In the genomic region with DNA sequence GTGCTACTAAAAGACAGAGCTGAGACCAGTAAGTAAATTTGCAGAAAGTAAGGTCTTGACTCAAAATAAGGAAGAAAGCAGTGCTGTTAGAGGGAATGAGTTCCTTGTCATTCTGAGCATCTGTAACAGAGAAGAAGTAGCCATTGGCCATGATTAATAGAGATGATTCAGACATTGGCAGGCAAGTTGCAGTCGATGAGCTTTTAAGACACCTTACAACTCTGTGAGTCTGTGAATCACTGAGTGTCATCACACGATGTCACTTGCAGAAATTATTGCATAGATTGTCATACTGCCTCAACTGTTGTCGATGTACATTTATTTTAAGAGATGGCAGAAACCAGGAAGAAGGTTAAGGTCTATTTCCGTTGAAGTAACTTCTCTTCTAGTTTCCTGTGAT, we compare ENCODE assay signal across 22 cellular contexts.
"Had no signal": no experiment of that assay in that cellular context is flagged by ENCODE, and none has a peak within 500 bp of the region (broad histone marks: within the 10 kb centered on the region; RNA-seq: fewer than 3 reads in every experiment).

No MANE protein-coding gene starts in this region.

- H3K27me3 ChIP-seq: adrenal gland, ascending aorta, left lung, ovary, right lobe of liver, stomach had no signal

- DNase-seq: activated CD4-positive, alpha-beta memory T cell treated with anti-CD3 and anti-CD28 coated beads for 36 hours; activated CD4-positive, alpha-beta T cell treated with anti-CD3 and anti-CD28 coated beads, Interleukin-2, amount 10 ng/mL, durations not matched to agents 24 days and 14 days; activated CD8-positive, alpha-beta memory T cell treated with anti-CD3 and anti-CD28 coated beads, Interleukin-2, amount 50 U/mL, for 4 hours; activated effector memory CD4-positive, alpha-beta T cell treated with anti-CD3 and anti-CD28 coated beads, Interleukin-2, amount 50 U/mL, for 16 hours; activated naive CD4-positive, alpha-beta T cell treated with anti-CD3 and anti-CD28 coated beads for 36 hours; activated naive CD8-positive, alpha-beta T cell treated with anti-CD3 and anti-CD28 coated beads for 36 hours; activated T-cell treated with anti-CD3 and anti-CD28 coated beads, Interleukin-2, amount 50 U/mL, for 1 hour; adrenal gland; caudate nucleus; head of caudate nucleus; left lung; lower lobe of right lung; mesendoderm; mucosa of descending colon; ovary; right lobe of liver; stimulated activated CD4-positive, alpha-beta T cell treated with anti-CD3 and anti-CD28 coated beads, Interleukin-4, amount 100 ng/mL, for 24 hours; stomach; tibial artery had no signal

- H3K27ac ChIP-seq: adrenal gland, ascending aorta, left lung, lower lobe of right lung, ovary, right lobe of liver, stomach, tibial artery, VCaP had no signal

- ATAC-seq: left lung; lower lobe of right lung; mucosa of descending colon; right lobe of liver; stimulated activated memory B cell treated with anti-CD40 and anti-IgM and Interleukin-4, amounts not matched to agents 10 μg/mL and 1 μg/mL and 100 μg/mL, for 72 hours had no signal

- H3K4me1 ChIP-seq: adrenal gland, ascending aorta, left lung, lower lobe of right lung, right lobe of liver, stomach, tibial artery had no signal

- H3K4me3 ChIP-seq: adrenal gland, ascending aorta, left lung, lower lobe of right lung, mucosa of descending colon, ovary, right lobe of liver, stomach, tibial artery had no signal

- H3K9me3 ChIP-seq: adrenal gland, ascending aorta, left lung, lower lobe of right lung, mucosa of descending colon, ovary, right lobe of liver, tibial artery had no signal

- H3K36me3 ChIP-seq: adrenal gland, ascending aorta, left lung, lower lobe of right lung, ovary, right lobe of liver, stomach, tibial artery had no signal
